In the genomic region with DNA sequence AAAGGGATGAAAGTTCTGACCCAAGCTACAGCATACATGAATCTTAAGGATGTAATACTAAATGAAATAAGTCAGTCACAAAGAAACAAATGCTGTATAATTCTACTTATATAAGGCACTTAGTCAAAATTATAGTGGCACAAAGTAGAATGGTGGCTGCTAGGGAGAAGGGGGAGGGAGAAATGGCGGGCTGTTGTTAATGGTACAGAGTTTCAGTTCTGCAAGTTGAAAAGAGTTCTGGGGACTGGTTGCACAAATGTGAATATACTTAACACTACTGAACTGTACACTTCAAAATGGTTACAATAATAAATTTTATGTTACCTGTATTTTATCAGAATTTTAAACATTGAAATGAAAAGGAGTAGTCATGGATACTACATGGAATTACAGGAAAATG, we compare ENCODE assay signal across 15 cellular contexts.
"Had no signal": no experiment of that assay in that cellular context is flagged by ENCODE, and none has a peak within 500 bp of the region (broad histone marks: within the 10 kb centered on the region; RNA-seq: fewer than 3 reads in every experiment).

No MANE protein-coding gene starts in this region.

- ATAC-seq: activated T-helper 17 cell treated with anti-CD3 and anti-CD28 coated beads, Interleukin-2, amount 50 U/mL, for 72 hours; natural killer cell treated with Interleukin-12 subunit alpha and Interleukin-12 subunit beta and Interleukin-15 and Interleukin-18, amount 100 ng/mL, for 72 hours had no signal

- FAIRE-seq: frontal cortex had no signal

- DNase-seq: activated CD4-positive, CD25-positive, alpha-beta regulatory T cell treated with anti-CD3 and anti-CD28 coated beads, Interleukin-2, amount 50 U/mL, for 72 hours; activated naive CD4-positive, alpha-beta T cell treated with anti-CD3 and anti-CD28 coated beads, Interleukin-2, amount 10 ng/mL, durations not matched to agents 7 days and 5 days; activated T-cell treated with anti-CD3 and anti-CD28 coated beads for 4 hours; dorsolateral prefrontal cortex; endodermal cell; head of caudate nucleus; kidney glomerular epithelial cell; mesendoderm; stimulated activated CD4-positive, alpha-beta T cell treated with anti-CD3 and anti-CD28 coated beads, Interleukin-4, amount 100 ng/mL, for 1 hour; stimulated activated naive CD4-positive, alpha-beta T cell; tibial artery; uterus had no signal
